Comparison of ENCODE assay signal across 8 cellular contexts in the genomic region with DNA sequence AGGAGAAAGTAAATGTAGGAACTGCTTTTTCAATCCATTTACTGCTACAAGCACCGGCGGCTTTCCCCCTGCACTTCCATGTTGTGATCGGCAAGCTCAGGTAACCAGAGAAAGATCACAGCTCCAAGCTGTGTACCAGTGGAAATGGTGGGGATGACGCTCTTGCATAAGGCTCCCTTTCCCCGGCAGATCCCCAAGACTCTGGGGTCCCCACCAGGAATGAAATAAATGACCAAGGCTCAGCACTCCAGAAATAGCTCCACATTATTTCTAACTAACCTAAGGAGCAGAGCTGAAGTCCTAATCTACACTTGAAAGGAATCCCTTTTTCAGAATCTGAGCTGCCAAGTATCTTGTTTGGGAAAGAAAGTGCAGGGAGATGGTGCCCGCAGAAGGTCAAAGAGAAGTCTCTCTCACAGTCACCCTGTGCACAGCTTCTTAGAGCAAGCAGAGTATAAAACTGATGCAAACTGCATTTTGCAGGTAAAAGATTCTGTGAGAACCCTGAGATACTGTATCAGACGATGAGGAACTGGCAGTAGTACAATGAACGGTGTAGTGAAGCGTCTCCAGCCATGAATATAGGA. TPM values are rescaled to one million over a fixed set of nuclear protein-coding genes. Genes with fewer than 3 reads are reported as not detected.
DNase-seq lines count a peak whose midpoint lies in the region; ATAC-seq and TF ChIP-seq lines count a peak whose summit lies in the region.

No MANE protein-coding gene starts in this region.

- DNase-seq in SJCRH30, result no peak
- no peak for DNase-seq in fibroblast of mammary gland (ENCODE audit: low read depth)
- no peak for DNase-seq in skeletal muscle cell (ENCODE audit: low read depth)
- no peak for DNase-seq in activated CD4-positive, CD25-positive, alpha-beta regulatory T cell treated with anti-CD3 and anti-CD28 coated beads, Interleukin-2, amount 50 U/mL, for 72 hours
- no peak for DNase-seq in EL
- no peak for DNase-seq in stimulated activated CD4-positive, alpha-beta T cell treated with anti-CD3 and anti-CD28 coated beads, Interleukin-12 subunit alpha, Interleukin-12 subunit beta, amount 100 ng/mL, for 4 hours

- no peaks in the 10 kb centered on the region; the same call in 1 of the 2 replicates for H3K36me3 ChIP-seq in SJCRH30

- H3K4me3 ChIP-seq in SJCRH30, result peak overlapping the region; percentile 59
- H3K4me3 ChIP-seq in fibroblast of mammary gland (ENCODE audit: control insufficient read depth, low read depth, low read length), result peak overlapping the region; percentile 85
- peak overlapping the region; percentile 78 for H3K4me3 ChIP-seq in skeletal muscle cell (ENCODE audit: low read depth, low read length)

- no peaks in the 10 kb centered on the region for H3K9me3 ChIP-seq in SJCRH30 (replicated peaks)

- peaks cover 8% of the 10 kb centered on the region for H3K4me1 ChIP-seq in SJCRH30

- ATAC-seq in GM21526 (IDR thresholded peaks at IDR 0.05; ENCODE audit: low FRiP score, unreplicated experiment), result peak; percentile 3

- no peak for TF ChIP-seq CTCF in 22Rv1 (IDR thresholded peaks at IDR 0.05)
- TF ChIP-seq CTCF in fibroblast of mammary gland (conservative IDR thresholded peaks at IDR 0.05; ENCODE audit: control insufficient read depth, insufficient read depth, low read depth, low read length), result no peak

- H3K27me3 ChIP-seq in SJCRH30, result no peaks in the 10 kb centered on the region

- H3K27ac ChIP-seq in 22Rv1, result peak overlapping the region; percentile 90
- H3K27ac ChIP-seq in SJCRH30, result no peak overlapping the region; the same call in 1 of the 2 replicates

RNA-seq across cellular contexts. Expression of gene GRB2, which starts 11.1 kb away (rescaled TPM):
- total RNA-seq in SJCRH30 (2014; rRNA removed; shearing (Covaris generic)), result 91.8 and 92.9 TPM in 2 replicates
